Comparison of ENCODE assay signal across 8 cellular contexts in the genomic region with DNA sequence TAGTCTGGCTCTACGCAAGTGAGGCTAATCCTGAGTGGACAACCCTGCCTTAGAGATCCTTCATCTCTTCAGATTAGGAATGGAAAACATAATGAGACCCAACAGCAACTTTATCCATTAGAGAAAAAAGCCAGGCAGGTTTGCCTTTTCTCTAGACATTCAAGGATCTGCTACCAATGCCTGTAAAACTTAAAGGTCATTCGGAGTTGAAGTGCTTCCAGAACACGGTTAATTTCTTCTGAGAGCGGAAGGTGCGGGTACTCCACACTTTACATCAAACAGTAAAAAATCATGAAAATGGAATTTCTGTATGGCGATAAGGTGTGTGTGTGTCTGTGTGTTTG.
DNase-seq lines count a peak whose midpoint lies in the region; ATAC-seq and FAIRE-seq lines count a peak whose summit lies in the region.

No MANE protein-coding gene starts in this region.

- peak overlapping the region; percentile 78 for H3K4me3 Mint-ChIP-seq in activated CD4-positive, alpha-beta memory T cell treated with anti-CD3 and anti-CD28 coated beads, Interleukin-2, amount 10 ng/mL, durations not matched to agents 7 days and 5 days
- H3K4me3 Mint-ChIP-seq in immature natural killer cell: peak overlapping the region; percentile 82 to 90 (median 86)

- H3K4me1 Mint-ChIP-seq in activated CD4-positive, alpha-beta memory T cell treated with anti-CD3 and anti-CD28 coated beads, Interleukin-2, amount 10 ng/mL, durations not matched to agents 7 days and 5 days: peaks cover 12% of the 10 kb centered on the region
- peaks cover 14 to 22% of the 10 kb centered on the region in 2 donors for H3K4me1 Mint-ChIP-seq in immature natural killer cell

- H3K9me3 ChIP-seq in stomach smooth muscle (ENCODE audit: control insufficient read depth in 2 of 2, low read length in 2 of 2): no peaks in the 10 kb centered on the region

- H3K36me3 ChIP-seq in stomach smooth muscle (ENCODE audit: control insufficient read depth in 2 of 2, insufficient read depth in 2 of 2, low read length in 2 of 2): no peaks in the 10 kb centered on the region

- H3K27me3 ChIP-seq in stomach smooth muscle (ENCODE audit: control insufficient read depth in 1 of 2, insufficient read depth in 2 of 2, low read length in 2 of 2): no peaks in the 10 kb centered on the region

- H3K9me3 Mint-ChIP-seq in activated CD4-positive, alpha-beta memory T cell treated with anti-CD3 and anti-CD28 coated beads, Interleukin-2, amount 10 ng/mL, durations not matched to agents 7 days and 5 days: no peaks in the 10 kb centered on the region
- no peaks in the 10 kb centered on the region for H3K9me3 Mint-ChIP-seq in immature natural killer cell

- CTCF ChIA-PET in activated CD4-positive, alpha-beta memory T cell treated with anti-CD3 and anti-CD28 coated beads, Interleukin-2, amount 10 ng/mL, durations not matched to agents 7 days and 5 days (lab: Charles Lee): interaction anchor here (1.6 to 2.4 kb wide), 2 partner anchors 11 kb away, joined by 4 to 8 read pairs; no protein-coding TSS in a partner anchor

- peak overlapping the region; percentile 37 for H3K27ac ChIP-seq in stomach smooth muscle (ENCODE audit: low read length)

- DNase-seq in NCI-H2227 treated with DMSO at 0.1 percent for 48 hours (lab: John Stamatoyannopoulos, UW): peak; percentile 50
- DNase-seq in NCI-H2227 (lab: John Stamatoyannopoulos, UW; ENCODE audit: unreplicated experiment): no peak
- DNase-seq in activated CD4-positive, alpha-beta memory T cell treated with anti-CD3 and anti-CD28 coated beads, Interleukin-2, amount 10 ng/mL, durations not matched to agents 7 days and 5 days: no peak
- DNase-seq in immature natural killer cell: no peak
- DNase-seq in GM19239 (ENCODE audit: insufficient read length, low spot score): no peak
- DNase-seq in T1000 (lab: John Stamatoyannopoulos, UW): no peak

- no peak for FAIRE-seq in GM19239 (lab: Jason Lieb, UNC)

- peaks cover 16% of the 10 kb centered on the region for H3K4me1 ChIP-seq in stomach smooth muscle (ENCODE audit: control insufficient read depth, insufficient read depth, low read length)

- H3K4me3 ChIP-seq in stomach smooth muscle (ENCODE audit: low read length in 2 of 2): peak overlapping the region; percentile 88 to 94

- H3K9ac ChIP-seq in stomach smooth muscle (ENCODE audit: low read length in 2 of 2): peak overlapping the region; percentile 60 to 70

- H3K36me3 Mint-ChIP-seq in activated CD4-positive, alpha-beta memory T cell treated with anti-CD3 and anti-CD28 coated beads, Interleukin-2, amount 10 ng/mL, durations not matched to agents 7 days and 5 days (ENCODE audit: low read depth): no peaks in the 10 kb centered on the region
- H3K36me3 Mint-ChIP-seq in immature natural killer cell: peaks cover 0 to 5% (median 0%) of the 10 kb centered on the region in 3 donors

- H3K27ac Mint-ChIP-seq in activated CD4-positive, alpha-beta memory T cell treated with anti-CD3 and anti-CD28 coated beads, Interleukin-2, amount 10 ng/mL, durations not matched to agents 7 days and 5 days: no peak overlapping the region
- peak overlapping the region; percentile 43 to 85 (median 77) for H3K27ac Mint-ChIP-seq in immature natural killer cell

- peaks cover 13% of the 10 kb centered on the region for H3K27me3 Mint-ChIP-seq in activated CD4-positive, alpha-beta memory T cell treated with anti-CD3 and anti-CD28 coated beads, Interleukin-2, amount 10 ng/mL, durations not matched to agents 7 days and 5 days
- peaks cover 0 to 5% (median 4%) of the 10 kb centered on the region in 3 donors for H3K27me3 Mint-ChIP-seq in immature natural killer cell (ENCODE audit: low read depth in 3 of 3)

- POLR2A ChIA-PET in activated CD4-positive, alpha-beta memory T cell treated with anti-CD3 and anti-CD28 coated beads, Interleukin-2, amount 10 ng/mL, durations not matched to agents 7 days and 5 days (lab: Charles Lee): interaction anchor here (0.7 to 2.2 kb wide), 6 partner anchors 9 to 494 kb away, joined by 3 to 11 read pairs (median 5); a partner anchor contains a TSS

- ATAC-seq in HG03039 (IDR thresholded peaks at IDR 0.05; ENCODE audit: unreplicated experiment): no peak
